In the genomic region with DNA sequence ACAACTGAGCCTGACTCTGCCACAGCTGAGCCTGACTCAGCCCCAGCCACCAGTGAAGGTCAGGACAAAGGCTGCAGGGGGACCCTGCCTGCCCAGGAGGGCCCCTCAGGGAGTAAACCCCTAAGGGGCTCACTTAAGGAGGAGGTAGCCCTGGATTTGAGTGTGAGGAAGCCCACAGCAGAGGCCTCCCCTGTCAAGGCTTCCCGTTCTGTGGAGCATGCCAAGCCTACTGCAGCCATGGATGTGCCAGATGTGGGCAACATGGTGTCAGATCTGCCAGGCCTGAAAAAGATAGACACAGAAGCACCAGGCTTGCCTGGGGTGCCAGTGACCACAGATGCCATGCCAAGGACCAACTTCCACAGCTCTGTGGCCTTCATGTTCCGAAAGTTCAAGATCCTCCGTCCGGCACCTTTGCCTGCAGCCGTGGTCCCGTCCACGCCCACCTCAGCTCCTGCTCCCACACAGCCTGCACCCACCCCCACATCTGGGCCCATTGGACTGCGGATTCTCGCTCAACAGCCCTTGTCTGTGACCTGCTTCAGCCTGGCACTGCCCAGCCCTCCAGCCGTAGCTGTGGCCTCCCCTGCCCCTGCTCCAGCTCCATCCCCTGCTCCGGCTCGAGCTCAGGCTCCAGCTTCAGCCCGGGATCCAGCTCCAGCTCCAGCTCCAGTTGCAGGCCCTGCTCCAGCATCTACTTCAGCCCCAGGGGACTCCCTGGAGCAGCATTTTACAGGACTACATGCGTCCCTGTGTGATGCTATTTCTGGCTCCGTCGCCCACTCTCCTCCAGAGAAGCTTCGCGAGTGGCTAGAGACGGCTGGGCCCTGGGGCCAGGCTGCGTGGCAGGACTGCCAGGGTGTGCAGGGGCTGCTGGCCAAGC, we compare ENCODE assay signal across 1 cellular context.
TF ChIP-seq lines count a peak whose summit lies in the region.

No MANE protein-coding gene starts in this region.

TF ChIP-seq in HEK293, 187 proteins besides CTCF, POLR2A, EP300 and RAD21 (continued from another document):
- TF ChIP-seq PRDM2 (tag by site-specific recombination; IDR thresholded peaks at IDR 0.05; ENCODE audit: borderline replicate concordance): no peak
- TF ChIP-seq ZNF623 (tag by site-specific recombination; IDR thresholded peaks at IDR 0.05): no peak
- peak; percentile 75 for TF ChIP-seq ZIC2 (tag by site-specific recombination; IDR thresholded peaks at IDR 0.05)
- 0 out of 2 replicates have a peak, but pooled peaks have one; percentile 9 for TF ChIP-seq ZNF10 (tag by site-specific recombination; IDR thresholded peaks at IDR 0.05)
- no peak for TF ChIP-seq ZSCAN5A (tag by site-specific recombination; IDR thresholded peaks at IDR 0.05)
- TF ChIP-seq ZBTB6 (tag by site-specific recombination; IDR thresholded peaks at IDR 0.05): peak; percentile 98
- TF ChIP-seq ZNF366 (tag by site-specific recombination; conservative IDR thresholded peaks at IDR 0.05): no peak
- 0 out of 2 replicates have a peak, but pooled peaks have one; percentile 52 for TF ChIP-seq ZSCAN4 (tag by site-specific recombination; IDR thresholded peaks at IDR 0.05)
